ENCODE assay signal across 16 cellular contexts in genomic region chr6:44278316-44278715, GRCh38. TPM values are rescaled to one million over a fixed set of nuclear protein-coding genes. Genes with fewer than 3 reads are reported as not detected.
DNase-seq lines count a peak whose midpoint lies in the region; TF ChIP-seq lines count a peak whose summit lies in the region.
"Had no signal": no experiment of that assay in that cellular context is flagged by ENCODE, and none has a peak within 500 bp of the region (broad histone marks: within the 10 kb centered on the region; RNA-seq: fewer than 3 reads in every experiment).

No MANE protein-coding gene starts in this region.

- H3K36me3 ChIP-seq in neuronal stem cell (replicated peaks in 1 of 2; ENCODE audit: control insufficient read depth in 2 of 2, insufficient read depth in 2 of 2, low read length in 2 of 2) = peaks cover 0 to 13% of the 10 kb centered on the region in 2 donors

- no peak overlapping the region for H3K9ac ChIP-seq in neuronal stem cell (ENCODE audit: low read depth, low read length, poor library complexity)

- H2BK120ac ChIP-seq in neuronal stem cell (ENCODE audit: low read depth, low read length) = no peak overlapping the region

- no peak overlapping the region for H4K91ac ChIP-seq in neuronal stem cell (ENCODE audit: low read depth, low read length, poor library complexity)

- H2BK12ac ChIP-seq in neuronal stem cell (ENCODE audit: low read length) = peak overlapping the region; percentile 78

- peak overlapping the region; percentile 20 for H3K23ac ChIP-seq in neuronal stem cell (ENCODE audit: low read depth, low read length, poor library complexity)

- H2AK5ac ChIP-seq in neuronal stem cell (ENCODE audit: low read depth, low read length) = no peak overlapping the region

- H3K4ac ChIP-seq in neuronal stem cell (ENCODE audit: low read length) = no peak overlapping the region

- intact Hi-C loops in dorsolateral prefrontal cortex (cut with DNase I) = no loop called here
- intact Hi-C loops in cardiac septum (cut with DNase I) = no loop called here

- H2AFZ ChIP-seq in neuronal stem cell (ENCODE audit: low read length) = no peak overlapping the region

- no peak overlapping the region for H2BK15ac ChIP-seq in neuronal stem cell (ENCODE audit: low read length)

- H3K27ac ChIP-seq in dorsolateral prefrontal cortex = peak overlapping the region in 43 of 59 donors; percentile 2 to 96 (median 62)
- no peak overlapping the region for H3K27ac ChIP-seq in neuronal stem cell (replicated peaks; ENCODE audit: low read length)

- DNase-seq in NCI-H69 (lab: John Stamatoyannopoulos, UW) = peak; percentile 16
- DNase-seq in cerebellar cortex (ENCODE audit: low spot score) = peak; percentile 95
- peak in 1 of 10 donors; percentile 89 for DNase-seq in dorsolateral prefrontal cortex
- DNase-seq in neuronal stem cell (ENCODE audit: low spot score) = no peak
- no peak for DNase-seq in globus pallidus (ENCODE audit: low spot score)
- no peak for DNase-seq in cardiac septum (ENCODE audit: low spot score)
- DNase-seq in activated CD4-positive, alpha-beta T cell treated with anti-CD3 and anti-CD28 coated beads for 4 hours = no peak
- DNase-seq: CD4-positive, CD25-positive, alpha-beta regulatory T cell; CD8-positive, alpha-beta memory T cell; COR-L47; DMS153; DMS79; GF-D8; GOT3; H9; IMR-90 had no signal

- H3K4me2 ChIP-seq in neuronal stem cell (ENCODE audit: insufficient read depth, low read length, poor library complexity, severe bottlenecking) = no peak overlapping the region

- no peak overlapping the region for H3K18ac ChIP-seq in neuronal stem cell (ENCODE audit: low read length)

- no peak overlapping the region for H3K14ac ChIP-seq in neuronal stem cell (ENCODE audit: low read length)

- peaks cover 0 to 2% of the 10 kb centered on the region in 2 donors for H3K9me3 ChIP-seq in neuronal stem cell (replicated peaks in 1 of 2; ENCODE audit: control insufficient read depth in 2 of 2, insufficient read depth in 1 of 2, low read depth in 1 of 2, low read length in 2 of 2)

- no peak overlapping the region for H4K8ac ChIP-seq in neuronal stem cell (ENCODE audit: low read depth, low read length)

- H3K4me3 ChIP-seq in dorsolateral prefrontal cortex (no peak overlapping the region), neuronal stem cell (ENCODE audit: low read length in 2 of 2) (no peak overlapping the region)

- H3K4me1 ChIP-seq in neuronal stem cell (ENCODE audit: control insufficient read depth in 2 of 2, insufficient read depth in 1 of 2, low read depth in 1 of 2, low read length in 2 of 2) = no peaks in the 10 kb centered on the region

- peaks cover 0 to 11% (median 0%) of the 10 kb centered on the region in 45 donors for H3K27me3 ChIP-seq in dorsolateral prefrontal cortex
- H3K27me3 ChIP-seq in neuronal stem cell (ENCODE audit: control insufficient read depth in 3 of 3, insufficient read depth in 3 of 3, low read depth in 1 of 3, low read length in 3 of 3) = no peaks in the 10 kb centered on the region

- H3K79me1 ChIP-seq in neuronal stem cell (ENCODE audit: low read depth, low read length) = peaks cover 2% of the 10 kb centered on the region

- WGBS in neuronal stem cell (ENCODE audit: extremely low coverage in 2 of 2, insufficient read length in 2 of 2, insufficient replicate concordance in 1 of 2), 2 donors = no CpG with 5 or more reads among the region's 3 CpGs

- no peak for TF ChIP-seq CTCF in dorsolateral prefrontal cortex (IDR thresholded peaks at IDR 0.05 in 54 of 56, conservative IDR thresholded peaks at IDR 0.05 in 2 of 56; ENCODE audit: low read depth in 1 of 56, partially characterized antibody in 56 of 56)

- H2BK5ac ChIP-seq in neuronal stem cell (ENCODE audit: low read length) = no peak overlapping the region

RNA-seq across cellular contexts. Expression of gene TMEM151B, which starts 8.1 kb away (rescaled TPM):
- total RNA-seq in dorsolateral prefrontal cortex (100 to 1,000 TPM in 60 of 120 experiments, 10 to 100 TPM in 60; 28.3 to 159 (median 100) TPM), cardiac septum (0.08 TPM)
- 3.9 TPM for polyA plus RNA-seq in neuronal stem cell (2013, experiment 1 of 2)
- 3.6 TPM for polyA plus RNA-seq in neuronal stem cell (2013, experiment 2 of 2)
- total RNA-seq: CD4-positive, CD25-positive, alpha-beta regulatory T cell; CD8-positive, alpha-beta memory T cell; IMR-90 had no signal
- polyA plus RNA-seq: CD4-positive, CD25-positive, alpha-beta regulatory T cell; CD8-positive, alpha-beta memory T cell; IMR-90 had no signal

RNA-seq across cellular contexts. Expression of gene NFKBIE, which starts 13.0 kb away (rescaled TPM):
- total RNA-seq in dorsolateral prefrontal cortex (10 to 100 TPM in 13 of 120 experiments, 1 to 10 TPM in 107; 2.9 to 14.4 (median 7.5) TPM), cardiac septum (4.7 TPM)
- polyA plus RNA-seq in neuronal stem cell (2013, experiment 1 of 2) = 9.5 TPM
- polyA plus RNA-seq in neuronal stem cell (2013, experiment 2 of 2) = 9.0 TPM

RNA-seq across cellular contexts. Expression of gene SLC35B2, which starts 21.0 kb away (rescaled TPM):
- total RNA-seq in dorsolateral prefrontal cortex = 10 to 100 TPM in 119 of 120 experiments, 1 to 10 TPM in 1; 9.6 to 55.6 (median 23.9) TPM
- 42.4 TPM for polyA plus RNA-seq in neuronal stem cell (2013, experiment 1 of 2)
- 41.6 TPM for polyA plus RNA-seq in neuronal stem cell (2013, experiment 2 of 2)
- total RNA-seq in cardiac septum = 23.2 TPM

RNA-seq across cellular contexts. Expression of gene HSP90AB1, which starts 31.4 kb away (rescaled TPM):
- total RNA-seq in dorsolateral prefrontal cortex (1,000 to 10,000 TPM in 53 of 120 experiments, 100 to 1,000 TPM in 67; 482 to 1,543 (median 963) TPM), cardiac septum (873 TPM)
- 1,143 TPM for polyA plus RNA-seq in neuronal stem cell (2013, experiment 1 of 2)
- polyA plus RNA-seq in neuronal stem cell (2013, experiment 2 of 2) = 1,131 TPM

RNA-seq across cellular contexts. Expression of gene AARS2, which starts 34.8 kb away (rescaled TPM):
- total RNA-seq in dorsolateral prefrontal cortex (10 to 100 TPM; 11.9 to 24.4 (median 16.4) TPM), cardiac septum (7.8 TPM)
- polyA plus RNA-seq in neuronal stem cell (2013, experiment 1 of 2) = 6.0 TPM
- polyA plus RNA-seq in neuronal stem cell (2013, experiment 2 of 2) = 6.0 TPM

Comparison
In these comparisons a context has a peak if more than half of its experiments do, and no peak if none do; other contexts are left out.
1. DNase-seq: peak in NCI-H69 (single experiment) and cerebellar cortex (single experiment); none in neuronal stem cell (single experiment), globus pallidus (single experiment), cardiac septum (single experiment) and activated CD4-positive, alpha-beta T cell treated with anti-CD3 and anti-CD28 coated beads for 4 hours (0 of 2).
2. RNA of gene TMEM151B, which starts 8.1 kb away (total RNA-seq): 28.3 to 159 TPM in dorsolateral prefrontal cortex; 0.08 TPM in cardiac septum (single experiment); every median in the first group is over 10 times any median in the second.